9 cellular contexts compared by ENCODE assay signal in the genomic region with DNA sequence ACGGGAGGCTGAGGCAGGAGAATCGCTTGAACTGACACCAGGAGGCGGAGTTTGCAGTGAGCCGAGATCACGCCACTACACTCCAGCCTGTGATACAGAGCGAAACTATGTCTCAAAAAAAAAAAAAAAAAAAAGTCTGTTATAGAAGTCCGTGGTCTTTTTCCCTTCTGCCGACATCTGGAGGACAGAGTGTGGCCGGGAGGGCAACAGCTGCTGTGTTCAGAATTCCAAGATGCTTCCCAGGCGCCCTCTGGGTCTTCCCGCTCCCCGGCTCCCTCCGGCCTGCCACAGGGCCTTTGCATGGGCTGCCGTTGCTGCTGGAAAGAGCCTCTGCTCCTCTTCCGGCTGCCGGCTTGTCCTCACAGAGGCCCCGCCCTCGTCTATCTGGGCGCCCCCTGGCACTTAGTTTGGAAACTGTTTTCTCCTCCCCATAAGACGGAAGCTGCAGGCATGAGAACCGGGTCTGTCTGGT. TPM values are rescaled to one million over a fixed set of nuclear protein-coding genes. Genes with fewer than 3 reads are reported as not detected.
A peak's percentile ranks its signal among the peaks of the same experiment; 100 is the strongest.
DNase-seq lines count a peak whose midpoint lies in the region; ATAC-seq and TF ChIP-seq lines count a peak whose summit lies in the region.
"Had no signal": no experiment of that assay in that cellular context is flagged by ENCODE, and none has a peak within 500 bp of the region (broad histone marks: within the 10 kb centered on the region; RNA-seq: fewer than 3 reads in every experiment).

No MANE protein-coding gene starts in this region.

- H3K9me3 ChIP-seq in PC-3 (ENCODE audit: low read length): no peaks in the 10 kb centered on the region

- H2AFZ ChIP-seq in PC-3 (ENCODE audit: low read length): no peak overlapping the region

- CTCF ChIA-PET in PC-3 (lab: Charles Lee): interaction anchor here (1.2 kb wide), 1 partner anchor 43 kb away, joined by 3 read pairs; no protein-coding TSS in a partner anchor

- H3K9me2 ChIP-seq in PC-3 (replicated peaks; ENCODE audit: low read length): no peaks in the 10 kb centered on the region

- H3K36me3 ChIP-seq in PC-3 (ENCODE audit: low read depth, low read length): no peaks in the 10 kb centered on the region

- ATAC-seq in PC-3 (no peak), GM19467 (IDR thresholded peaks at IDR 0.05; ENCODE audit: unreplicated experiment) (no peak), GM19395 (IDR thresholded peaks at IDR 0.05; ENCODE audit: unreplicated experiment) (no peak), GM18517 (IDR thresholded peaks at IDR 0.05; ENCODE audit: unreplicated experiment) (no peak)
- ATAC-seq: stimulated activated naive B cell treated with anti-CD40 and anti-IgM and Interleukin-4, amounts not matched to agents 10 μg/mL and 1 μg/mL and 100 μg/mL, for 72 hours had no signal

- H3K27ac ChIP-seq in PC-3 (ENCODE audit: low read length): no peak overlapping the region

- H3K4me3 ChIP-seq in PC-3 (ENCODE audit: low read length): no peak overlapping the region

- peaks cover 11% of the 10 kb centered on the region; the same call in 1 of the 2 replicates for H3K4me1 ChIP-seq in PC-3 (ENCODE audit: insufficient read depth, low read length)

- H3K27me3 ChIP-seq in PC-3 (ENCODE audit: low read length): peaks cover 7% of the 10 kb centered on the region

- POLR2A ChIA-PET in PC-3 (lab: Charles Lee; ENCODE audit: unreplicated experiment): no interaction called here

- DNase-seq in NCI-H2171 treated with DMSO at 0.1 percent for 48 hours (lab: John Stamatoyannopoulos, UW) (peak; percentile 44), NCI-H2171 (lab: John Stamatoyannopoulos, UW) (no peak), PC-3 (peak; percentile 26)
- peak; percentile 21 for DNase-seq in central memory CD4-positive, alpha-beta T cell
- DNase-seq in stimulated activated CD4-positive, alpha-beta T cell treated with anti-CD3 and anti-CD28 coated beads, Interleukin-4, amount 100 ng/mL, for 48 hours (ENCODE audit: low read depth in 2 of 2): peak; percentile 13 to 16
- DNase-seq: stimulated activated naive B cell treated with anti-CD40 and anti-IgM and Interleukin-4, amounts not matched to agents 10 μg/mL and 1 μg/mL and 100 μg/mL, for 72 hours had no signal

- H3F3A ChIP-seq in PC-3 (ENCODE audit: low read length, unreplicated experiment): no peaks in the 10 kb centered on the region

- H3K79me2 ChIP-seq in PC-3 (ENCODE audit: low read length): no peaks in the 10 kb centered on the region

- no peak overlapping the region for H3K9ac ChIP-seq in PC-3 (ENCODE audit: low read length)

- TF ChIP-seq CTCF in PC-3 (conservative IDR thresholded peaks at IDR 0.05; ENCODE audit: low read depth, low read length): no peak

- BruUV-seq in PC-3 (replicated peaks; lab: Mats Ljungman, UMichigan): no TSS peak

- no peak overlapping the region for H3K4me2 ChIP-seq in PC-3 (ENCODE audit: low read length)

- no peaks in the 10 kb centered on the region for H4K20me1 ChIP-seq in PC-3 (ENCODE audit: low read length)

- intact Hi-C loops in PC-3 (cut with micrococcal nuclease): no loop called here

RNA-seq across cellular contexts. Expression of gene CACNA1H, which starts 2.4 kb away (rescaled TPM):
- total RNA-seq in PC-3 (2014; rRNA removed): 4.1 and 7.8 TPM in 2 replicates

RNA-seq across cellular contexts. Expression of gene C1QTNF8, which starts 54.5 kb away (rescaled TPM):
- not detected in 2 replicates for total RNA-seq in PC-3 (2014; rRNA removed)
